Comparison of ENCODE assay signal across 1 cellular context in genomic region chr19:45440873-45441654, GRCh38.
TF ChIP-seq lines count a peak whose summit lies in the region.

No MANE protein-coding gene starts in this region.

TF ChIP-seq in IMR-90, 13 proteins besides CTCF, POLR2A, EP300 and RAD21:
- no peak for TF ChIP-seq MAZ (IDR thresholded peaks at IDR 0.05; ENCODE audit: borderline replicate concordance, low read depth, low read length)
- no peak for TF ChIP-seq BHLHE40 (IDR thresholded peaks at IDR 0.05; ENCODE audit: low read depth, low read length)
- no peak for TF ChIP-seq SMC3 (IDR thresholded peaks at IDR 0.05; ENCODE audit: low read depth, low read length)
- TF ChIP-seq RFX5 (IDR thresholded peaks at IDR 0.05; ENCODE audit: low read depth, low read length), result no peak
- TF ChIP-seq CEBPB (IDR thresholded peaks at IDR 0.05; ENCODE audit: low read depth, low read length), result no peak
- TF ChIP-seq NFE2L2 (IDR thresholded peaks at IDR 0.05; ENCODE audit: low read depth, low read length), result no peak
- no peak for TF ChIP-seq CHD1 (IDR thresholded peaks at IDR 0.05; ENCODE audit: low read depth, low read length)
